In genomic region chr15:48040166-48040817, GRCh38 we compare ENCODE assay signal across 16 cellular contexts.
DNase-seq lines count a peak whose midpoint lies in the region; ATAC-seq and TF ChIP-seq lines count a peak whose summit lies in the region.
"Had no signal": no experiment of that assay in that cellular context is flagged by ENCODE, and none has a peak within 500 bp of the region (broad histone marks: within the 10 kb centered on the region; RNA-seq: fewer than 3 reads in every experiment).

No MANE protein-coding gene starts in this region.

- H3K4me3 ChIP-seq in hepatocyte, result no peak overlapping the region
- H3K4me3 ChIP-seq in transverse colon, result no peak overlapping the region
- H3K4me3 ChIP-seq: BLaER1, K562, pancreas, Peyer's patch, vagina had no signal

- no peaks in the 10 kb centered on the region for H3K9me2 ChIP-seq in hepatocyte (replicated peaks; ENCODE audit: insufficient read depth)

- DNase-seq in activated T-cell treated with anti-CD3 and anti-CD28 coated beads, Interleukin-2, amount 50 U/mL, for 72 hours, result peak in 1 of 2 donors; percentile 4
- no peak for DNase-seq in activated T-cell treated with anti-CD3 and anti-CD28 coated beads, Interleukin-2, amount 50 U/mL, for 1 hour
- DNase-seq in RPMI8226 (peak; percentile 89), hepatocyte (ENCODE audit: low spot score) (peak; percentile 57), transverse colon (peak; percentile 30), CD1c-positive myeloid dendritic cell (ENCODE audit: extremely low spot score) (no peak), chondrocyte (ENCODE audit: low spot score) (no peak)
- no peak for DNase-seq in activated naive CD4-positive, alpha-beta T cell treated with anti-CD3 and anti-CD28 coated beads, Interleukin-2, amount 50 U/mL, for 16 hours
- DNase-seq: activated naive CD4-positive, alpha-beta T cell; immature natural killer cell; pancreas had no signal

- TF ChIP-seq POLR2A in transverse colon (IDR thresholded peaks at IDR 0.05), result no peak

- H3K27me3 Mint-ChIP-seq in activated T-cell treated with anti-CD3 and anti-CD28 coated beads, Interleukin-2, amount 50 U/mL, for 72 hours (ENCODE audit: low read depth), result peaks cover 8% of the 10 kb centered on the region
- H3K27me3 Mint-ChIP-seq in chondrocyte (ENCODE audit: low read depth), result peaks cover 17% of the 10 kb centered on the region

- H3K27me3 ChIP-seq in hepatocyte (no peaks in the 10 kb centered on the region), transverse colon (no peaks in the 10 kb centered on the region)
- H3K27me3 ChIP-seq: BLaER1, pancreas, Peyer's patch, vagina had no signal

- WGBS in hepatocyte (ENCODE audit: low lambda C conversion rate, missing lambda C conversion rate), result 48% methylated on average over 6 of the region's 6 CpGs
- WGBS in transverse colon (ENCODE audit: low coverage in 1 of 2), 2 donors, result 10 to 23% methylated on average over 4 to 6 of the region's 6 CpGs

- ATAC-seq in activated T-cell treated with anti-CD3 and anti-CD28 coated beads, Interleukin-2, amount 50 U/mL, for 72 hours (replicated peaks in 1 of 2), result peak; percentile 39 to 69
- ATAC-seq: K562, pancreas, WTC11 had no signal

- H3K36me3 Mint-ChIP-seq in activated T-cell treated with anti-CD3 and anti-CD28 coated beads, Interleukin-2, amount 50 U/mL, for 72 hours (ENCODE audit: insufficient read depth in 2 of 2), result peaks cover 0 to 1% of the 10 kb centered on the region in 2 donors
- no peaks in the 10 kb centered on the region for H3K36me3 Mint-ChIP-seq in chondrocyte (ENCODE audit: low read depth)
- H3K36me3 Mint-ChIP-seq: immature natural killer cell had no signal

- in situ Hi-C loops in transverse colon (cut with MboI; ENCODE audit: low pct_ligation_motif_present in 1 of 4, low pct_unique_long_range_greater_than_20kb in 1 of 4, low sequenced_read_pairs in 3 of 4), result no loop called here

- H3K4me3 Mint-ChIP-seq in activated T-cell treated with anti-CD3 and anti-CD28 coated beads, Interleukin-2, amount 50 U/mL, for 72 hours, result no peak overlapping the region
- H3K4me3 Mint-ChIP-seq in chondrocyte (ENCODE audit: unreplicated experiment), result no peak overlapping the region
- H3K4me3 Mint-ChIP-seq: immature natural killer cell, WTC11 had no signal

- H2AFZ ChIP-seq in hepatocyte, result no peak overlapping the region

- H4K20me1 ChIP-seq in hepatocyte (ENCODE audit: insufficient read depth, poor library complexity, severe bottlenecking), result no peaks in the 10 kb centered on the region
- H4K20me1 ChIP-seq: BLaER1 had no signal

- no peaks in the 10 kb centered on the region for H3K79me2 ChIP-seq in hepatocyte

- no peak overlapping the region for H3K27ac Mint-ChIP-seq in activated T-cell treated with anti-CD3 and anti-CD28 coated beads, Interleukin-2, amount 50 U/mL, for 72 hours
- H3K27ac Mint-ChIP-seq in chondrocyte (ENCODE audit: unreplicated experiment), result no peak overlapping the region
- H3K27ac Mint-ChIP-seq: immature natural killer cell, WTC11 had no signal

- peaks cover 0 to 3% of the 10 kb centered on the region in 2 donors for H3K9me3 Mint-ChIP-seq in activated T-cell treated with anti-CD3 and anti-CD28 coated beads, Interleukin-2, amount 50 U/mL, for 72 hours
- no peaks in the 10 kb centered on the region for H3K9me3 Mint-ChIP-seq in chondrocyte (ENCODE audit: low read depth)

- no peak for TF ChIP-seq EP300 in transverse colon (IDR thresholded peaks at IDR 0.05; ENCODE audit: low read depth)

- H3K27ac ChIP-seq in hepatocyte (no peak overlapping the region), transverse colon (peak overlapping the region in 1 of 4 donors; percentile 16)
- H3K27ac ChIP-seq: BLaER1, pancreas, Peyer's patch, vagina had no signal

- TF ChIP-seq CTCF in hepatocyte (IDR thresholded peaks at IDR 0.05; ENCODE audit: poor library complexity) (no peak), transverse colon (IDR thresholded peaks at IDR 0.05) (no peak), chondrocyte (IDR thresholded peaks at IDR 0.05) (no peak)

- no peaks in the 10 kb centered on the region for H3K36me3 ChIP-seq in hepatocyte (replicated peaks; ENCODE audit: insufficient read depth, low read depth)
- no peaks in the 10 kb centered on the region for H3K36me3 ChIP-seq in transverse colon
- H3K36me3 ChIP-seq: BLaER1, pancreas, Peyer's patch, vagina had no signal

- H3K4me1 ChIP-seq in hepatocyte (ENCODE audit: insufficient read depth), result peaks cover 7% of the 10 kb centered on the region
- peaks cover 0 to 8% (median 6%) of the 10 kb centered on the region in 4 donors for H3K4me1 ChIP-seq in transverse colon
- H3K4me1 ChIP-seq: BLaER1, pancreas, Peyer's patch had no signal

- H3K9me3 ChIP-seq in hepatocyte (ENCODE audit: low read depth) (no peaks in the 10 kb centered on the region), transverse colon (no peaks in the 10 kb centered on the region)
- H3K9me3 ChIP-seq: BLaER1, pancreas, Peyer's patch, vagina had no signal

- no peaks in the 10 kb centered on the region for H3K4me1 Mint-ChIP-seq in activated T-cell treated with anti-CD3 and anti-CD28 coated beads, Interleukin-2, amount 50 U/mL, for 72 hours (ENCODE audit: low read depth)
- H3K4me1 Mint-ChIP-seq in chondrocyte (ENCODE audit: low read depth), result peaks cover 3% of the 10 kb centered on the region
- H3K4me1 Mint-ChIP-seq: immature natural killer cell had no signal

- H3K4me2 ChIP-seq in hepatocyte, result peak overlapping the region; percentile 40
- H3K4me2 ChIP-seq: BLaER1 had no signal

- intact Hi-C loops in transverse colon (cut with DNase I; ENCODE audit: low total_unique reads), result no loop called here

Comparison
In these comparisons a context has a peak if more than half of its experiments do, and no peak if none do; other contexts are left out.
1. DNase-seq: peak in RPMI8226 (single experiment), hepatocyte (single experiment) and transverse colon (single experiment); none in activated T-cell treated with anti-CD3 and anti-CD28 coated beads, Interleukin-2, amount 50 U/mL, for 1 hour (single experiment), CD1c-positive myeloid dendritic cell (single experiment), chondrocyte (single experiment) and activated naive CD4-positive, alpha-beta T cell treated with anti-CD3 and anti-CD28 coated beads, Interleukin-2, amount 50 U/mL, for 16 hours (single experiment).